In genomic region chr12:53862831-53863230, GRCh38 we compare ENCODE assay signal across 25 cellular contexts.
DNase-seq lines count a peak whose midpoint lies in the region; ATAC-seq, FAIRE-seq and TF ChIP-seq lines count a peak whose summit lies in the region.
"Had no signal": no experiment of that assay in that cellular context is flagged by ENCODE, and none has a peak within 500 bp of the region (broad histone marks: within the 10 kb centered on the region; RNA-seq: fewer than 3 reads in every experiment).

No MANE protein-coding gene starts in this region.

- no peaks in the 10 kb centered on the region for H3K36me3 ChIP-seq in RWPE2 (ENCODE audit: low read depth)
- H3K36me3 ChIP-seq: gastrocnemius medialis, prostate gland, vagina had no signal

- H3K4me3 ChIP-seq in RWPE2 (ENCODE audit: severe bottlenecking) (no peak overlapping the region), foreskin fibroblast (ENCODE audit: low read depth in 1 of 2, low read length in 2 of 2) (no peak overlapping the region)
- H3K4me3 ChIP-seq: gastrocnemius medialis, prostate gland, vagina had no signal

- H3K9me3 Mint-ChIP-seq in activated naive CD4-positive, alpha-beta T cell treated with anti-CD3 and anti-CD28 coated beads, Interleukin-2, amount 10 ng/mL, durations not matched to agents 7 days and 5 days, result no peaks in the 10 kb centered on the region
- H3K9me3 Mint-ChIP-seq: activated CD8-positive, alpha-beta T cell treated with anti-CD3 and anti-CD28 coated beads for 36 hours; activated T-cell treated with anti-CD3 and anti-CD28 coated beads, Interleukin-2, amount 50 U/mL, for 4 hours; mesothelial cell of epicardium; neural crest cell; T-helper 2 cell treated with Interferon-gamma antibody and Interleukin-4, amounts not matched to agents 5 μg/mL and 100 μg/mL, for 36 hours; WTC11 had no signal

- peaks cover 19% of the 10 kb centered on the region for H3K4me1 ChIP-seq in RWPE2 (ENCODE audit: insufficient read depth, poor library complexity, severe bottlenecking)
- H3K4me1 ChIP-seq: gastrocnemius medialis, prostate gland, vagina had no signal

- peak overlapping the region; percentile 53 for H3K27ac ChIP-seq in RWPE2 (ENCODE audit: poor library complexity, severe bottlenecking)
- H3K27ac ChIP-seq: gastrocnemius medialis, prostate gland, vagina had no signal

- DNase-seq in A172 (ENCODE audit: low spot score) (peak; percentile 42), H54 (ENCODE audit: insufficient read length, low spot score) (peak; percentile 12), RWPE2 (ENCODE audit: low spot score) (no peak), foreskin fibroblast (peak; percentile 39 to 64), HuH-7 (ENCODE audit: low spot score) (no peak), GM19240 (ENCODE audit: insufficient read length, low spot score) (no peak)
- no peak for DNase-seq in activated naive CD4-positive, alpha-beta T cell treated with anti-CD3 and anti-CD28 coated beads, Interleukin-2, amount 10 ng/mL, durations not matched to agents 7 days and 5 days
- DNase-seq: activated CD8-positive, alpha-beta T cell treated with anti-CD3 and anti-CD28 coated beads for 36 hours; activated naive CD4-positive, alpha-beta T cell treated with anti-CD3 and anti-CD28 coated beads, Interleukin-2, amount 50 U/mL, for 16 hours; activated T-cell treated with anti-CD3 and anti-CD28 coated beads, Interleukin-2, amount 50 U/mL, for 4 hours; gastrocnemius medialis; NCI-H1436 treated with DMSO at 0.1 percent for 48 hours; NCI-H2171 treated with DMSO at 0.1 percent for 48 hours; NCI-H774; OCI-M1; stimulated activated CD8-positive, alpha-beta memory T cell treated with anti-CD3 and anti-CD28 coated beads, Interleukin-4, amount 100 ng/mL, for 48 hours had no signal

- ATAC-seq in RWPE2 (ENCODE audit: low read depth), result peak; percentile 82
- ATAC-seq in HG02938 (IDR thresholded peaks at IDR 0.05; ENCODE audit: unreplicated experiment), result no peak
- ATAC-seq: activated CD8-positive, alpha-beta T cell treated with anti-CD3 and anti-CD28 coated beads for 36 hours; activated T-cell treated with anti-CD3 and anti-CD28 coated beads, Interleukin-2, amount 50 U/mL, for 4 hours; gastrocnemius medialis; WTC11 had no signal

- H3K36me3 Mint-ChIP-seq in activated naive CD4-positive, alpha-beta T cell treated with anti-CD3 and anti-CD28 coated beads, Interleukin-2, amount 10 ng/mL, durations not matched to agents 7 days and 5 days, result no peaks in the 10 kb centered on the region
- H3K36me3 Mint-ChIP-seq: mesothelial cell of epicardium, WTC11 had no signal

- H3K4me3 Mint-ChIP-seq in activated naive CD4-positive, alpha-beta T cell treated with anti-CD3 and anti-CD28 coated beads, Interleukin-2, amount 10 ng/mL, durations not matched to agents 7 days and 5 days, result no peak overlapping the region
- H3K4me3 Mint-ChIP-seq: activated CD8-positive, alpha-beta T cell treated with anti-CD3 and anti-CD28 coated beads for 36 hours; activated T-cell treated with anti-CD3 and anti-CD28 coated beads, Interleukin-2, amount 50 U/mL, for 4 hours; mesothelial cell of epicardium; neural crest cell; T-helper 2 cell treated with Interferon-gamma antibody and Interleukin-4, amounts not matched to agents 5 μg/mL and 100 μg/mL, for 36 hours; WTC11 had no signal

- H3K27me3 ChIP-seq in RWPE2 (ENCODE audit: insufficient read depth, poor library complexity, severe bottlenecking), result no peaks in the 10 kb centered on the region
- H3K27me3 ChIP-seq: vagina had no signal

- H3K27me3 Mint-ChIP-seq in activated naive CD4-positive, alpha-beta T cell treated with anti-CD3 and anti-CD28 coated beads, Interleukin-2, amount 10 ng/mL, durations not matched to agents 7 days and 5 days, result peaks cover 25% of the 10 kb centered on the region

- FAIRE-seq in H54 (lab: Jason Lieb, UNC), result no peak
- FAIRE-seq: A204.1, colon had no signal

- TF ChIP-seq CTCF in RWPE2 (IDR thresholded peaks at IDR 0.05; ENCODE audit: poor library complexity, severe bottlenecking) (no peak), foreskin fibroblast (IDR thresholded peaks at IDR 0.05; ENCODE audit: low read depth, low read length) (no peak)

- no peak overlapping the region for H3K27ac Mint-ChIP-seq in activated naive CD4-positive, alpha-beta T cell treated with anti-CD3 and anti-CD28 coated beads, Interleukin-2, amount 10 ng/mL, durations not matched to agents 7 days and 5 days
- H3K27ac Mint-ChIP-seq: activated CD8-positive, alpha-beta T cell treated with anti-CD3 and anti-CD28 coated beads for 36 hours; mesothelial cell of epicardium; T-helper 2 cell treated with Interferon-gamma antibody and Interleukin-4, amounts not matched to agents 5 μg/mL and 100 μg/mL, for 36 hours; WTC11 had no signal

- H3K4me1 Mint-ChIP-seq in activated naive CD4-positive, alpha-beta T cell treated with anti-CD3 and anti-CD28 coated beads, Interleukin-2, amount 10 ng/mL, durations not matched to agents 7 days and 5 days, result no peaks in the 10 kb centered on the region
- H3K4me1 Mint-ChIP-seq: neural crest cell had no signal

- no peaks in the 10 kb centered on the region for H3K9me3 ChIP-seq in RWPE2 (ENCODE audit: severe bottlenecking)
- H3K9me3 ChIP-seq: gastrocnemius medialis, prostate gland, vagina had no signal

- TF ChIP-seq POLR2A in H54 (IDR thresholded peaks at IDR 0.05; ENCODE audit: low read depth, low read length), result no peak

- CTCF ChIA-PET in activated naive CD4-positive, alpha-beta T cell treated with anti-CD3 and anti-CD28 coated beads, Interleukin-2, amount 10 ng/mL, durations not matched to agents 7 days and 5 days (lab: Charles Lee), result no interaction called here

Comparison
In these comparisons a context has a peak if more than half of its experiments do, and no peak if none do; other contexts are left out.
1. DNase-seq: peak in A172 (single experiment), H54 (single experiment) and foreskin fibroblast (2 of 2); none in RWPE2 (single experiment), HuH-7 (single experiment), activated naive CD4-positive, alpha-beta T cell treated with anti-CD3 and anti-CD28 coated beads, Interleukin-2, amount 10 ng/mL, durations not matched to agents 7 days and 5 days (single experiment) and GM19240 (single experiment).